1 cellular context compared by ENCODE assay signal in genomic region chr7:90425376-90425775, GRCh38.
TF ChIP-seq lines count a peak whose summit lies in the region.

No MANE protein-coding gene starts in this region.

TF ChIP-seq in IMR-90, 13 proteins besides CTCF, POLR2A, EP300 and RAD21:
- TF ChIP-seq CHD1 (IDR thresholded peaks at IDR 0.05; ENCODE audit: low read depth, low read length) (no peak), USF2 (IDR thresholded peaks at IDR 0.05; ENCODE audit: low read depth, low read length) (no peak), BHLHE40 (IDR thresholded peaks at IDR 0.05; ENCODE audit: low read depth, low read length) (no peak), ELK1 (IDR thresholded peaks at IDR 0.05; ENCODE audit: borderline replicate concordance, low read depth, low read length) (no peak)
